8 cellular contexts compared by ENCODE assay signal in genomic region chr14:90827919-90828610, GRCh38. TPM values are rescaled to one million over a fixed set of nuclear protein-coding genes. Genes with fewer than 3 reads are reported as not detected.
DNase-seq lines count a peak whose midpoint lies in the region; ATAC-seq and TF ChIP-seq lines count a peak whose summit lies in the region.

No MANE protein-coding gene starts in this region.

- no peaks in the 10 kb centered on the region for H3K4me1 ChIP-seq in hepatocyte (ENCODE audit: insufficient read depth)
- peaks cover 4% of the 10 kb centered on the region for H3K4me1 ChIP-seq in rectal smooth muscle tissue (ENCODE audit: control insufficient read depth, insufficient read depth, low read length)
- H3K4me1 ChIP-seq in uterus: no peaks in the 10 kb centered on the region

- WGBS in hepatocyte (ENCODE audit: low lambda C conversion rate, missing lambda C conversion rate): 8% methylated on average over 36 of the region's 42 CpGs

- peak overlapping the region; percentile 70 for H3K9ac ChIP-seq in rectal smooth muscle tissue (ENCODE audit: low read length)

- H3K27ac ChIP-seq in hepatocyte (no peak overlapping the region), rectal smooth muscle tissue (ENCODE audit: low read depth, low read length) (peak overlapping the region; percentile 39), uterus (peak overlapping the region; percentile 71 to 78)

- ATAC-seq in HG02884 (IDR thresholded peaks at IDR 0.05; ENCODE audit: unreplicated experiment): peak; percentile 99

- H3K4me2 ChIP-seq in hepatocyte: peak overlapping the region; percentile 80

- no peaks in the 10 kb centered on the region for H3K9me3 ChIP-seq in hepatocyte (ENCODE audit: low read depth)
- H3K9me3 ChIP-seq in uterus: peaks cover 0 to 4% of the 10 kb centered on the region in 2 donors

- H2AFZ ChIP-seq in hepatocyte: peak overlapping the region; percentile 93

- H3K9me2 ChIP-seq in hepatocyte (replicated peaks; ENCODE audit: insufficient read depth): no peaks in the 10 kb centered on the region

- TF ChIP-seq POLR2A in GM15510 (IDR thresholded peaks at IDR 0.05; ENCODE audit: borderline replicate concordance, extremely low read depth, insufficient read length) (peak; percentile 36), uterus (IDR thresholded peaks at IDR 0.05) (peak; percentile 55 to 79)

- no peaks in the 10 kb centered on the region for H3K27me3 ChIP-seq in hepatocyte
- H3K27me3 ChIP-seq in rectal smooth muscle tissue (ENCODE audit: control insufficient read depth, insufficient read depth, low read length): no peaks in the 10 kb centered on the region
- no peaks in the 10 kb centered on the region for H3K27me3 ChIP-seq in uterus

- intact Hi-C loops in uterus (cut with DNase I; ENCODE audit: low total_unique reads): no loop called here

- no peaks in the 10 kb centered on the region for H3K36me3 ChIP-seq in hepatocyte (replicated peaks; ENCODE audit: insufficient read depth, low read depth)
- no peaks in the 10 kb centered on the region for H3K36me3 ChIP-seq in rectal smooth muscle tissue (ENCODE audit: control insufficient read depth, insufficient read depth, low read length)
- H3K36me3 ChIP-seq in uterus: no peaks in the 10 kb centered on the region

- H3K4me3 ChIP-seq in hepatocyte (peak overlapping the region; percentile 9), rectal smooth muscle tissue (ENCODE audit: low read length) (peak overlapping the region; percentile 75), uterus (peak overlapping the region; percentile 27 to 33)

- no peaks in the 10 kb centered on the region for H3K79me2 ChIP-seq in hepatocyte

- H4K20me1 ChIP-seq in hepatocyte (ENCODE audit: insufficient read depth, poor library complexity, severe bottlenecking): no peaks in the 10 kb centered on the region

- DNase-seq in NCI-H146 (lab: John Stamatoyannopoulos, UW) (peak; percentile 85), T-helper 9 cell (peak; percentile 88), astrocyte of the hippocampus (ENCODE audit: low read depth, low spot score) (peak; percentile 96), hepatocyte (ENCODE audit: low spot score) (peak; percentile 92), uterus (peak; percentile 92 to 94)

- TF ChIP-seq CTCF in hepatocyte (IDR thresholded peaks at IDR 0.05; ENCODE audit: poor library complexity) (no peak), uterus (IDR thresholded peaks at IDR 0.05) (no peak)

RNA-seq across cellular contexts. Expression of gene TTC7B, which starts 11.8 kb away (rescaled TPM):
- total RNA-seq in hepatocyte: 10.7 and 16.1 TPM in 2 replicates
- 16.2 and 25.5 TPM in 2 replicates for polyA plus RNA-seq in hepatocyte
- 10 to 100 TPM; 15.3 to 73.9 (median 28.0) TPM for total RNA-seq in uterus

Comparison
In these comparisons a context has a peak if more than half of its experiments do, and no peak if none do; other contexts are left out.
1. H3K4me3 ChIP-seq: peak in every context shown above with its lines; median percentile 75 in rectal smooth muscle tissue; 30 in uterus; 9 in hepatocyte.